In the genomic region with DNA sequence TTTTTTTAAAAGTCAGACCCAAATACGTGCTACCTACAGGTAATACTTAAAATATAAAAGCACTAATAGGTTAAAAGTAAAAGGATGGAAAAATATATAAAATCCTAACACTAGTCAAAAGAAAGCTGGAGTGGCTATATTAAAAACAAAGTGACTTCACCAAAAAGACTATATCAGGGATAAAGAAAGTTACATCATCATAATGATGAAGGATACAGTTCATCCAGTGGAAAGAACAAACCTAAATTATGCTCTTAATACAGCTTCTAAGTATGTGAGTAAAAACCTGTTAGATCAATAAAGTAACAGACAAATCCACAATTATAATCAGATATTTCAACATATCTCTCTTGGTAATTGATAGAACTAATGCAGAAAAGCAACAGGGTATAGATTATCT, we compare ENCODE assay signal across 1 cellular context.
TF ChIP-seq lines count a peak whose summit lies in the region.

No MANE protein-coding gene starts in this region.

TF ChIP-seq in K562, 482 proteins besides CTCF, POLR2A, EP300 and RAD21:
- no peak for TF ChIP-seq RFX7 (CRISPR knock-in tag; IDR thresholded peaks at IDR 0.05)
- TF ChIP-seq ZNF217 (CRISPR knock-in tag; IDR thresholded peaks at IDR 0.05) = no peak
- TF ChIP-seq, protein P1, sequence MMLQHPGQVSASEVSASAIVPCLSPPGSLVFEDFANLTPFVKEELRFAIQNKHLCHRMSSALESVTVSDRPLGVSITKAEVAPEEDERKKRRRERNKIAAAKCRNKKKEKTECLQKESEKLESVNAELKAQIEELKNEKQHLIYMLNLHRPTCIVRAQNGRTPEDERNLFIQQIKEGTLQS (IDR thresholded peaks at IDR 0.05) = peak; percentile 39
- TF ChIP-seq, protein P1 (CRISPR knock-in tag; conservative IDR thresholded peaks at IDR 0.05) = no peak
- no peak for TF ChIP-seq ZNF140 (CRISPR knock-in tag; IDR thresholded peaks at IDR 0.05)
- TF ChIP-seq ASH1L (IDR thresholded peaks at IDR 0.05; ENCODE audit: borderline replicate concordance, low read depth, partially characterized antibody) = no peak
- TF ChIP-seq CEBPG (CRISPR knock-in tag; IDR thresholded peaks at IDR 0.05) = no peak
- peak in 1 of 2 experiments; percentile 28; a peak in 2 of 4 replicates for TF ChIP-seq CEBPG (tag; conservative IDR thresholded peaks at IDR 0.05 in 1 of 2, IDR thresholded peaks at IDR 0.05 in 1 of 2)
- no peak for TF ChIP-seq NFIC (IDR thresholded peaks at IDR 0.05)
- no peak for TF ChIP-seq TAL1 (IDR thresholded peaks at IDR 0.05)
- no peak for TF ChIP-seq NBN (IDR thresholded peaks at IDR 0.05; ENCODE audit: low read depth)
